Comparison of ENCODE assay signal across 9 cellular contexts in genomic region chr1:9438431-9439073, GRCh38.
DNase-seq lines count a peak whose midpoint lies in the region; ATAC-seq lines count a peak whose summit lies in the region.
"Had no signal": no experiment of that assay in that cellular context is flagged by ENCODE, and none has a peak within 500 bp of the region (broad histone marks: within the 10 kb centered on the region; RNA-seq: fewer than 3 reads in every experiment).

No MANE protein-coding gene starts in this region.

- no peak overlapping the region for H3K9ac ChIP-seq in rectal smooth muscle tissue (ENCODE audit: low read length)

- H3K27ac ChIP-seq in rectal smooth muscle tissue (ENCODE audit: low read depth, low read length), result peak overlapping the region; percentile 47

- H3K27me3 Mint-ChIP-seq in stimulated activated memory B cell treated with anti-CD40 and anti-IgM and Interleukin-4, amounts not matched to agents 10 μg/mL and 1 μg/mL and 100 μg/mL, for 72 hours, result peaks cover 44% of the 10 kb centered on the region
- H3K27me3 Mint-ChIP-seq: stimulated activated naive CD8-positive, alpha-beta T cell treated with anti-CD3 and anti-CD28 coated beads, Interleukin-15, Interleukin-2, amounts not matched to agents 100 ng/mL and 50 ng/mL, for 24 hours had no signal

- intact Hi-C loops in Right ventricle myocardium superior (cut with DNase I), result loop anchor here (5.0 kb wide), 1 partner anchor 51 kb away; no protein-coding TSS in a partner anchor

- H3K27me3 ChIP-seq in rectal smooth muscle tissue (ENCODE audit: control insufficient read depth, insufficient read depth, low read length), result no peaks in the 10 kb centered on the region

- no peak overlapping the region for H3K4me3 Mint-ChIP-seq in stimulated activated memory B cell treated with anti-CD40 and anti-IgM and Interleukin-4, amounts not matched to agents 10 μg/mL and 1 μg/mL and 100 μg/mL, for 72 hours
- H3K4me3 Mint-ChIP-seq: stimulated activated naive CD8-positive, alpha-beta T cell treated with anti-CD3 and anti-CD28 coated beads, Interleukin-15, Interleukin-2, amounts not matched to agents 100 ng/mL and 50 ng/mL, for 24 hours had no signal

- H3K4me3 ChIP-seq in rectal smooth muscle tissue (ENCODE audit: low read length), result no peak overlapping the region

- in situ Hi-C loops in SK-MEL-5 (cut with HindIII; ENCODE audit: low pct_unique_long_range_greater_than_20kb, low sequenced_read_pairs), result no loop called here

- no peak overlapping the region for H3K27ac Mint-ChIP-seq in stimulated activated memory B cell treated with anti-CD40 and anti-IgM and Interleukin-4, amounts not matched to agents 10 μg/mL and 1 μg/mL and 100 μg/mL, for 72 hours
- H3K27ac Mint-ChIP-seq: stimulated activated naive CD8-positive, alpha-beta T cell treated with anti-CD3 and anti-CD28 coated beads, Interleukin-15, Interleukin-2, amounts not matched to agents 100 ng/mL and 50 ng/mL, for 24 hours had no signal

- peak; percentile 36 for ATAC-seq in Right ventricle myocardium superior (ENCODE audit: poor library complexity)
- no peak for ATAC-seq in HG03045 (IDR thresholded peaks at IDR 0.05; ENCODE audit: unreplicated experiment)
- ATAC-seq in HG03108 (IDR thresholded peaks at IDR 0.05; ENCODE audit: unreplicated experiment), result no peak
- no peak for ATAC-seq in stimulated activated memory B cell treated with anti-CD40 and anti-IgM and Interleukin-4, amounts not matched to agents 10 μg/mL and 1 μg/mL and 100 μg/mL, for 72 hours

- H3K9me3 Mint-ChIP-seq in stimulated activated memory B cell treated with anti-CD40 and anti-IgM and Interleukin-4, amounts not matched to agents 10 μg/mL and 1 μg/mL and 100 μg/mL, for 72 hours, result no peaks in the 10 kb centered on the region
- H3K9me3 Mint-ChIP-seq: stimulated activated naive CD8-positive, alpha-beta T cell treated with anti-CD3 and anti-CD28 coated beads, Interleukin-15, Interleukin-2, amounts not matched to agents 100 ng/mL and 50 ng/mL, for 24 hours had no signal

- no peaks in the 10 kb centered on the region for H3K36me3 Mint-ChIP-seq in stimulated activated memory B cell treated with anti-CD40 and anti-IgM and Interleukin-4, amounts not matched to agents 10 μg/mL and 1 μg/mL and 100 μg/mL, for 72 hours

- H3K36me3 ChIP-seq in rectal smooth muscle tissue (ENCODE audit: control insufficient read depth, insufficient read depth, low read length), result no peaks in the 10 kb centered on the region

- no peaks in the 10 kb centered on the region for H3K4me1 Mint-ChIP-seq in stimulated activated memory B cell treated with anti-CD40 and anti-IgM and Interleukin-4, amounts not matched to agents 10 μg/mL and 1 μg/mL and 100 μg/mL, for 72 hours

- peaks cover 8% of the 10 kb centered on the region for H3K4me1 ChIP-seq in rectal smooth muscle tissue (ENCODE audit: control insufficient read depth, insufficient read depth, low read length)

- DNase-seq in ELF-1 (ENCODE audit: low read depth, low spot score) (peak; percentile 47), SK-MEL-5 (ENCODE audit: low read depth, low spot score) (peak; percentile 97), Right ventricle myocardium superior (peak; percentile 65), OCI-M1 (lab: John Stamatoyannopoulos, UW) (no peak)
